Comparison of ENCODE assay signal across 9 cellular contexts in the genomic region with DNA sequence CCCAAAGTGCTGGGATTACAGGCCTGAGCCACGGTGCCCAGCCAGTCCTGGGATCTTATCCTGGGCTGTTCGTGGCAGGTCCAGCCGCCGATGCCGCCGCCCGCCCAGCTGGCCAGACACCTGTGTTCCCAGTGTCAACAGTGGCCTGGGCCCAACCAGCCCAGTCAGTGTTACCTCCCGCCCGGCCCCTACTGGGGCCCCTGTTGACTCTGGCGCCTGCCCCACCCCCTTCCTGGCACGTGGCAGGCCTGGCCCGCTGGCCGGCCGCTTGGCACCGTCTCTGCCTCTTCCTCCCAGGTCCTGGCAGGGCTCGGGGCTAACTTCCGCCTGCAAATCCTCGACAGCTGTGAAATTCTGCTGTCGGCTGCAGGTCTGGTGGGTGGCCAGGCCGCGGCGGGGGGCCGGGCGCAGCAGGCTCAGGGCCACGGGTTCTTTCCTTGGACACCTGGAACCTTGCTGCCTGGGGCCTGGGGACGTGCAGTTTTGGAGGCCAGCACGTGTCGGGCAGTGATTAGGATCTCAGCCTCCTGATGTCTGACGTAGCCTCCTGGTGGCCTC. TPM values are rescaled to one million over a fixed set of nuclear protein-coding genes. Genes with fewer than 3 reads are reported as not detected.
A peak's percentile ranks its signal among the peaks of the same experiment; 100 is the strongest.
DNase-seq lines count a peak whose midpoint lies in the region; ATAC-seq and TF ChIP-seq lines count a peak whose summit lies in the region.
"Had no signal": no experiment of that assay in that cellular context is flagged by ENCODE, and none has a peak within 500 bp of the region (broad histone marks: within the 10 kb centered on the region; RNA-seq: fewer than 3 reads in every experiment).

No MANE protein-coding gene starts in this region.

- no peak overlapping the region for H3K27ac Mint-ChIP-seq in WTC11
- H3K27ac Mint-ChIP-seq in endodermal cell, result no peak overlapping the region

- in situ Hi-C loops in G401 (cut with HindIII; ENCODE audit: low sequenced_read_pairs), result no loop called here

- intact Hi-C loops in left ventricle myocardium inferior (cut with micrococcal nuclease) (no loop called here), sciatic nerve (cut with DNase I) (loop anchor here (5.0 kb wide), 1 partner anchor 302 kb away; the partner anchor contains the start of gene CBARP)

- no peaks in the 10 kb centered on the region for H3K27me3 Mint-ChIP-seq in WTC11 (ENCODE audit: low read depth)
- no peaks in the 10 kb centered on the region for H3K27me3 Mint-ChIP-seq in endodermal cell (ENCODE audit: insufficient read depth)

- peak overlapping the region; percentile 74 for H3K27ac ChIP-seq in left ventricle myocardium inferior (replicated peaks)
- no peak overlapping the region for H3K27ac ChIP-seq in endodermal cell (ENCODE audit: low read depth, low read length)

- H3K4me1 Mint-ChIP-seq in WTC11 (peaks cover 11% of the 10 kb centered on the region), endodermal cell (no peaks in the 10 kb centered on the region)

- H3K9me3 ChIP-seq in left ventricle myocardium inferior (replicated peaks) (no peaks in the 10 kb centered on the region), endodermal cell (ENCODE audit: control insufficient read depth, low read length) (no peaks in the 10 kb centered on the region)

- H3K9me3 Mint-ChIP-seq in WTC11 (no peaks in the 10 kb centered on the region), endodermal cell (no peaks in the 10 kb centered on the region)

- 95 to 96% methylated on average over 25 to 29 of the region's 29 CpGs for WGBS in endodermal cell (ENCODE audit: insufficient coverage in 1 of 2, insufficient read length in 1 of 2), 2 experiments

- CTCF ChIA-PET in WTC11 (lab: Charles Lee), result interaction anchor here (0.7 to 2.3 kb wide), 2 partner anchors 25 to 49 kb away, joined by 3 to 7 read pairs; partner anchors contain the start of gene WDR18

- H3K4me1 ChIP-seq in left ventricle myocardium inferior (peaks cover 38% of the 10 kb centered on the region), endodermal cell (ENCODE audit: control insufficient read depth, insufficient read depth, low read length) (no peaks in the 10 kb centered on the region)

- H3K36me3 Mint-ChIP-seq in WTC11 (peaks cover 23% of the 10 kb centered on the region), endodermal cell (ENCODE audit: low read depth) (peaks cover 52% of the 10 kb centered on the region)

- no peak overlapping the region for H3K9ac ChIP-seq in endodermal cell (ENCODE audit: extremely low read depth, low read length, poor library complexity, severe bottlenecking)

- ATAC-seq in WTC11 (no peak), sciatic nerve (peak; percentile 79), HG02642 (IDR thresholded peaks at IDR 0.05; ENCODE audit: poor library complexity, unreplicated experiment) (no peak), GM19324 (IDR thresholded peaks at IDR 0.05; ENCODE audit: low FRiP score, unreplicated experiment) (no peak)

- H3K4me3 Mint-ChIP-seq in WTC11, result no peak overlapping the region
- H3K4me3 Mint-ChIP-seq in endodermal cell, result no peak overlapping the region

- peak overlapping the region; percentile 29 for H3K4me3 ChIP-seq in left ventricle myocardium inferior
- H3K4me3 ChIP-seq in endodermal cell (ENCODE audit: low read length), result no peak overlapping the region

- H3K27me3 ChIP-seq in left ventricle myocardium inferior (ENCODE audit: low read depth), result no peaks in the 10 kb centered on the region
- H3K27me3 ChIP-seq in endodermal cell (ENCODE audit: control insufficient read depth, insufficient read depth, low read length, poor library complexity, severe bottlenecking), result no peaks in the 10 kb centered on the region

- DNase-seq in G401 (ENCODE audit: low spot score), result peak; percentile 74
- DNase-seq in WTC11 (ENCODE audit: low spot score), result no peak
- peak; percentile 88 for DNase-seq in left ventricle myocardium inferior
- DNase-seq in sciatic nerve (ENCODE audit: low spot score), result peak; percentile 87
- no peak for DNase-seq in NK-92 (lab: John Stamatoyannopoulos, UW; ENCODE audit: unreplicated experiment)
- DNase-seq in endodermal cell, result no peak
- DNase-seq: NCI-H2107 had no signal

- POLR2A ChIA-PET in WTC11 (lab: Charles Lee), result no interaction called here

- peaks cover 2% of the 10 kb centered on the region for H3K36me3 ChIP-seq in left ventricle myocardium inferior
- peaks cover 43% of the 10 kb centered on the region for H3K36me3 ChIP-seq in endodermal cell (ENCODE audit: control insufficient read depth, insufficient read depth, low read length)

- TF ChIP-seq CTCF in WTC11 (IDR thresholded peaks at IDR 0.05) (no peak), left ventricle myocardium inferior (IDR thresholded peaks at IDR 0.05; ENCODE audit: borderline replicate concordance) (no peak), endodermal cell (conservative IDR thresholded peaks at IDR 0.05) (no peak)

TF ChIP-seq in WTC11, 78 proteins besides CTCF, POLR2A, EP300 and RAD21:
- TF ChIP-seq ZNF121 (CRISPR knock-in tag; IDR thresholded peaks at IDR 0.05) (no peak), ARID4B (CRISPR knock-in tag; IDR thresholded peaks at IDR 0.05; ENCODE audit: borderline replicate concordance) (no peak), TCF7 (CRISPR knock-in tag; IDR thresholded peaks at IDR 0.05; ENCODE audit: low read depth) (no peak), GABPB1 (CRISPR knock-in tag; IDR thresholded peaks at IDR 0.05) (peak; percentile 61)
- TF ChIP-seq, protein P1, sequence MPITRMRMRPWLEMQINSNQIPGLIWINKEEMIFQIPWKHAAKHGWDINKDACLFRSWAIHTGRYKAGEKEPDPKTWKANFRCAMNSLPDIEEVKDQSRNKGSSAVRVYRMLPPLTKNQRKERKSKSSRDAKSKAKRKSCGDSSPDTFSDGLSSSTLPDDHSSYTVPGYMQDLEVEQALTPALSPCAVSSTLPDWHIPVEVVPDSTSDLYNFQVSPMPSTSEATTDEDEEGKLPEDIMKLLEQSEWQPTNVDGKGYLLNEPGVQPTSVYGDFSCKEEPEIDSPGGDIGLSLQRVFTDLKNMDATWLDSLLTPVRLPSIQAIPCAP (CRISPR knock-in tag; IDR thresholded peaks at IDR 0.05), result no peak

RNA-seq across cellular contexts. Expression of gene ARID3A, which starts 9.1 kb away (rescaled TPM):
- total RNA-seq in G401 (2014; rRNA removed; shearing (Covaris generic)), result 95.4 and 103 TPM in 2 replicates
- total RNA-seq in WTC11 (2021), result 102 to 116 TPM (median 113 TPM) in 3 replicates
- total RNA-seq in left ventricle myocardium inferior, result 4.8 TPM
- total RNA-seq in sciatic nerve, result 13.6 TPM
- total RNA-seq in endodermal cell, result 100 to 1,000 TPM; 121 to 124 TPM
- polyA plus RNA-seq in endodermal cell (2013, experiment 1 of 2), result 40.4 TPM
- polyA plus RNA-seq in endodermal cell (2013, experiment 2 of 2), result 41.7 TPM

RNA-seq across cellular contexts. Expression of gene KISS1R, which starts 17.8 kb away (rescaled TPM):
- total RNA-seq in G401 (2014; rRNA removed; shearing (Covaris generic)), result 1.8 and 1.9 TPM in 2 replicates
- 2.9 to 4.4 TPM (median 3.6 TPM) in 3 replicates for total RNA-seq in WTC11 (2021)
- not detected for total RNA-seq in left ventricle myocardium inferior
- not detected for total RNA-seq in sciatic nerve
- total RNA-seq in endodermal cell, result under 1 TPM in 1 of 2 donors, not detected in 1; 0.73 TPM
- 1.3 TPM for polyA plus RNA-seq in endodermal cell (2013, experiment 1 of 2)
- 0.70 TPM for polyA plus RNA-seq in endodermal cell (2013, experiment 2 of 2)

RNA-seq across cellular contexts. Expression of gene R3HDM4, which starts 21.9 kb away (rescaled TPM):
- total RNA-seq in G401 (2014; rRNA removed; shearing (Covaris generic)), result 12.7 and 13.9 TPM in 2 replicates
- total RNA-seq in WTC11 (2021) (85.5 to 99.5 TPM (median 88.3 TPM) in 3 replicates), left ventricle myocardium inferior (21.6 TPM), sciatic nerve (48.9 TPM), endodermal cell (10 to 100 TPM; 61.1 to 64.7 TPM)
- polyA plus RNA-seq in endodermal cell (2013, experiment 1 of 2), result 54.6 TPM
- polyA plus RNA-seq in endodermal cell (2013, experiment 2 of 2), result 56.9 TPM

RNA-seq across cellular contexts. Expression of gene RNU6-9, which starts 41.7 kb away (rescaled TPM):
- total RNA-seq in G401 (2014; rRNA removed; shearing (Covaris generic)), result not detected in 2 replicates
- not detected in 3 replicates for total RNA-seq in WTC11 (2021)
- total RNA-seq in left ventricle myocardium inferior, result not detected
- not detected for total RNA-seq in sciatic nerve
- total RNA-seq in endodermal cell, result not detected
- polyA plus RNA-seq in endodermal cell (2013, experiment 1 of 2), result under 0.01 TPM
- polyA plus RNA-seq in endodermal cell (2013, experiment 2 of 2), result under 0.01 TPM

RNA-seq across cellular contexts. Expression of gene MED16, which starts 42.0 kb away (rescaled TPM):
- total RNA-seq in G401 (2014; rRNA removed; shearing (Covaris generic)), result 51.0 and 58.7 TPM in 2 replicates
- 66.9 to 88.8 TPM (median 84.5 TPM) in 3 replicates for total RNA-seq in WTC11 (2021)
- total RNA-seq in left ventricle myocardium inferior, result 19.4 TPM
- total RNA-seq in sciatic nerve, result 55.7 TPM
- total RNA-seq in endodermal cell, result 10 to 100 TPM; 75.8 to 92.4 TPM
- 69.8 TPM for polyA plus RNA-seq in endodermal cell (2013, experiment 1 of 2)
- polyA plus RNA-seq in endodermal cell (2013, experiment 2 of 2), result 66.0 TPM

Comparison
In these comparisons a context has a peak if more than half of its experiments do, and no peak if none do; other contexts are left out.
1. DNase-seq: peak in G401 (single experiment), left ventricle myocardium inferior (single experiment) and sciatic nerve (single experiment); none in WTC11 (single experiment), NK-92 (single experiment) and endodermal cell (single experiment).